In genomic region chr9:133609311-133610098, GRCh38 we compare ENCODE assay signal across 10 cellular contexts. TPM values are rescaled to one million over a fixed set of nuclear protein-coding genes. Genes with fewer than 3 reads are reported as not detected.
DNase-seq lines count a peak whose midpoint lies in the region; ATAC-seq and TF ChIP-seq lines count a peak whose summit lies in the region.
"Had no signal": no experiment of that assay in that cellular context is flagged by ENCODE, and none has a peak within 500 bp of the region (broad histone marks: within the 10 kb centered on the region; RNA-seq: fewer than 3 reads in every experiment).

TSS of gene FAM163B (minus strand) at chr9:133609389. CDS start at chr9:133580223, 29,166 bp downstream.

- DNase-seq in DMS53 treated with DMSO at 0.1 percent for 48 hours (lab: John Stamatoyannopoulos, UW; ENCODE audit: unreplicated experiment) = peak; percentile 32
- peak; percentile 9 for DNase-seq in T-helper 9 cell
- peak; percentile 62 for DNase-seq in dermis blood vessel endothelial cell
- DNase-seq in mucosa of descending colon = peak in 2 of 3 donors; percentile 27 to 54
- no peak for DNase-seq in colonic mucosa
- DNase-seq: stimulated activated naive B cell treated with anti-CD40 and anti-IgM and Interleukin-4, amounts not matched to agents 10 μg/mL and 1 μg/mL and 100 μg/mL, for 72 hours had no signal

- H3K27ac ChIP-seq in colonic mucosa = no peak within 1 kb of the TSS

- H3K27me3 ChIP-seq in colonic mucosa = peaks cover 11% of the 10 kb centered on the region

- intact Hi-C loops in mucosa of descending colon (cut with DNase I, micrococcal nuclease) (no loop called here), colonic mucosa (cut with DNase I) (no loop called here)

- H3K4me3 ChIP-seq in mucosa of descending colon = no peak within 1 kb of the TSS
- H3K4me3 ChIP-seq in colonic mucosa = no peak within 1 kb of the TSS
- H3K4me3 ChIP-seq: HAP-1 had no signal

- H3K9me3 ChIP-seq in mucosa of descending colon (no peaks in the 10 kb centered on the region), colonic mucosa (no peaks in the 10 kb centered on the region)
- H3K9me3 ChIP-seq: HAP-1 had no signal

- ATAC-seq in mucosa of descending colon = peak; percentile 87
- no peak for ATAC-seq in GM21528 (IDR thresholded peaks at IDR 0.05; ENCODE audit: low FRiP score, unreplicated experiment)
- ATAC-seq in GM18502 (IDR thresholded peaks at IDR 0.05; ENCODE audit: poor library complexity, unreplicated experiment) = no peak
- ATAC-seq in GM18520 (IDR thresholded peaks at IDR 0.05; ENCODE audit: unreplicated experiment) = no peak

- TF ChIP-seq CTCF in mucosa of descending colon (IDR thresholded peaks at IDR 0.05) = no peak
- no peak for TF ChIP-seq CTCF in colonic mucosa (IDR thresholded peaks at IDR 0.05)

- H3K36me3 ChIP-seq in mucosa of descending colon (ENCODE audit: low read depth) = no peaks in the 10 kb centered on the region
- H3K36me3 ChIP-seq in colonic mucosa = no peaks in the 10 kb centered on the region
- H3K36me3 ChIP-seq: HAP-1 had no signal

- H3K9ac ChIP-seq in colonic mucosa (ENCODE audit: low read depth in 2 of 2, low read length in 2 of 2) = no peak within 1 kb of the TSS

- no peaks in the 10 kb centered on the region for H3K4me1 ChIP-seq in mucosa of descending colon (ENCODE audit: low read depth)
- no peaks in the 10 kb centered on the region for H3K4me1 ChIP-seq in colonic mucosa
- H3K4me1 ChIP-seq: HAP-1 had no signal

RNA-seq across cellular contexts. Expression of gene FAM163B, which starts in this region (rescaled TPM):
- not detected in 2 replicates for total RNA-seq in dermis blood vessel endothelial cell
- 1 to 10 TPM; 2.0 to 3.9 (median 3.8) TPM for total RNA-seq in mucosa of descending colon
- total RNA-seq in colonic mucosa = 1 to 10 TPM in 1 of 2 donors, not detected in 1; 1.2 TPM

Comparison
In these comparisons a context has a peak if more than half of its experiments do, and no peak if none do; other contexts are left out.
1. Peak in DNase-seq in dermis blood vessel endothelial cell; RNA of the gene not detected or under 1 TPM.